18 cellular contexts compared by ENCODE assay signal in the genomic region with DNA sequence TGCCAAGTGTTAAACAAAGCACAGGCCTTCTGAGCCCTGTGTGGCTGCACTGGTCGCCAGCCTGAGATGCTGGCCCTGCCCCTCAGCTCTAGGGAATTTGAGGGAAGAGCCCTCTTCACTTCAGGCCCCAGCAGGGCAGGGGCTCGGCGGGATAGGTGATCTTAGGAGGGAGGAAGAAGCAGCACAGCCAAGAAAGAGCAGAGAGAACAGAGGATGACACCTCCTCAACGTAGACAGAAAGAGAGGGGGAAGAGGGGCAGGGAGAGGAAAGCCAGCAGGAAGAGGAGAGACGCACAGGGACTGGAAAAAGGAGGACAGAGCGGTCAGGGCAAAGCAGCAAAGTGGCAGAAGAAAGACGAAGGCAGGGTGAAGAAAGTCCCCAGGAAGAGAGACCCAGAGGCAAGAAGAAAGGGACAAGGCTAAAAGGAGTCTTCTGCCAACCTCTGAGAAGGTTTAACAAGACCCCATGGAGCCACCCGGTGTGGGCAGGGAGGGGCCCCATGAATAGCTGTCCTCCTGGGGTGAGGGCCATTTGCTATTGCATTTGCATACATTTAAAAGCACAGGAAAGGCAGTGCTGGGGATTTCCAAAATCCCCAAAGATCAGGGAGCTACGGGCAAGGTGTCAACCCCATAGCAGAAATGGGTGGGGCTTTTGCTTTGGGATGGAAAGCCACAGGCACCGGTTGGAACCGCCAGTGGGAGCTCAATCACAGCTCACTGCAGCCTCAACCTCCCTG. TPM values are rescaled to one million over a fixed set of nuclear protein-coding genes. Genes with fewer than 3 reads are reported as not detected.
A peak's percentile ranks its signal among the peaks of the same experiment; 100 is the strongest.
DNase-seq lines count a peak whose midpoint lies in the region; ATAC-seq and TF ChIP-seq lines count a peak whose summit lies in the region.
"Had no signal": no experiment of that assay in that cellular context is flagged by ENCODE, and none has a peak within 500 bp of the region (broad histone marks: within the 10 kb centered on the region; RNA-seq: fewer than 3 reads in every experiment).

No MANE protein-coding gene starts in this region.

- H3F3A ChIP-seq in GM23338 (replicated peaks; ENCODE audit: low read depth) = 0 out of 2 replicates have a peak, but pooled peaks cover 5% of the 10 kb centered on the region

- WGBS in sigmoid colon, 2 donors = 56 to 63% methylated on average over 11 of the region's 11 CpGs

- ATAC-seq in GM23338 = peak; percentile 78
- no peak for ATAC-seq in GM19463 (IDR thresholded peaks at IDR 0.05; ENCODE audit: unreplicated experiment)
- ATAC-seq: esophagus mucosa had no signal

- 0 out of 2 replicates have a peak overlapping the region, but pooled peaks have one; percentile 3 for H3K4me2 ChIP-seq in GM23338

- no peaks in the 10 kb centered on the region for H3K79me2 ChIP-seq in GM23338 (replicated peaks; ENCODE audit: insufficient read depth)

- H3K9me2 ChIP-seq in GM23338 (ENCODE audit: insufficient read depth) = peaks cover 13% of the 10 kb centered on the region

- H3K4me3 Mint-ChIP-seq in GM23338 = peak overlapping the region; percentile 6; the same call in 2 of the 3 replicates
- H3K4me3 Mint-ChIP-seq: activated naive CD8-positive, alpha-beta T cell treated with anti-CD3 and anti-CD28 coated beads, Interleukin-2, amount 10 ng/mL, durations not matched to agents 7 days and 5 days had no signal

- intact Hi-C loops in sigmoid colon (cut with DNase I) = no loop called here

- TF ChIP-seq EP300 in sigmoid colon (IDR thresholded peaks at IDR 0.05) = no peak

- no peaks in the 10 kb centered on the region for H3K9me3 ChIP-seq in iPS-20b (ENCODE audit: insufficient read depth, low read depth, low read length)
- no peaks in the 10 kb centered on the region for H3K9me3 ChIP-seq in sigmoid colon
- H3K9me3 ChIP-seq: BE2C had no signal

- peak overlapping the region; percentile 53 for H3K27ac Mint-ChIP-seq in GM23338
- H3K27ac Mint-ChIP-seq: activated naive CD8-positive, alpha-beta T cell treated with anti-CD3 and anti-CD28 coated beads, Interleukin-2, amount 10 ng/mL, durations not matched to agents 7 days and 5 days had no signal

- no peaks in the 10 kb centered on the region for H3K36me3 ChIP-seq in GM23338 (ENCODE audit: insufficient read depth)
- no peaks in the 10 kb centered on the region for H3K36me3 ChIP-seq in iPS-20b (ENCODE audit: insufficient read depth, low read depth, low read length)
- H3K36me3 ChIP-seq in sigmoid colon = no peaks in the 10 kb centered on the region
- H3K36me3 ChIP-seq: BE2C had no signal

- POLR2A ChIA-PET in RWPE1 (lab: Yijun Ruan, JAX; ENCODE audit: low non-redundant PET) = no interaction called here

- H3K27me3 Mint-ChIP-seq in GM23338 (ENCODE audit: insufficient read depth, low read depth, poor library complexity) = peaks cover 5% of the 10 kb centered on the region

- H3K4me1 ChIP-seq in GM23338 (ENCODE audit: insufficient read depth) (peaks cover 41% of the 10 kb centered on the region), iPS-20b (ENCODE audit: insufficient read depth, low read length) (peaks cover 12% of the 10 kb centered on the region; the same call in 1 of the 2 replicates), sigmoid colon (peaks cover 0 to 43% (median 27%) of the 10 kb centered on the region in 4 donors)

- H3K36me3 Mint-ChIP-seq in GM23338 (ENCODE audit: low read depth) = no peaks in the 10 kb centered on the region
- H3K36me3 Mint-ChIP-seq: activated naive CD8-positive, alpha-beta T cell treated with anti-CD3 and anti-CD28 coated beads, Interleukin-2, amount 10 ng/mL, durations not matched to agents 7 days and 5 days had no signal

- DNase-seq in GM23338 (ENCODE audit: low spot score) (peak; percentile 76), sigmoid colon (no peak), RWPE1 (ENCODE audit: low spot score) (no peak), HCEC 1CT (no peak)
- no peak for DNase-seq in stimulated activated CD4-positive, alpha-beta T cell treated with anti-CD3 and anti-CD28 coated beads, Interleukin-4, amount 100 ng/mL, for 4 hours
- DNase-seq: activated CD4-positive, alpha-beta T cell treated with anti-CD3 and anti-CD28 coated beads for 1 hour; activated naive CD8-positive, alpha-beta T cell treated with anti-CD3 and anti-CD28 coated beads, Interleukin-2, amount 10 ng/mL, durations not matched to agents 7 days and 5 days; BE2C; DMS79 treated with DMSO at 0.1 percent for 48 hours; Kasumi-1; NCI-H2029; NCI-H748 treated with DMSO at 0.1 percent for 48 hours had no signal

- TF ChIP-seq CTCF in GM23338 (conservative IDR thresholded peaks at IDR 0.05; ENCODE audit: low read depth in 2 of 2) (peak in 1 of 2 experiments; percentile 41; a peak in 2 of 4 replicates), sigmoid colon (IDR thresholded peaks at IDR 0.05) (no peak), RWPE1 (conservative IDR thresholded peaks at IDR 0.05; ENCODE audit: low read depth) (no peak)

- CTCF ChIA-PET in RWPE1 (lab: Yijun Ruan, JAX) = interaction anchor here (0.8 kb wide), 1 partner anchor 601 kb away, joined by 3 read pairs; no protein-coding TSS in a partner anchor

- H3K27me3 ChIP-seq in GM23338 (ENCODE audit: insufficient read depth) = no peaks in the 10 kb centered on the region
- H3K27me3 ChIP-seq in iPS-20b (ENCODE audit: insufficient read depth, low read length) = no peaks in the 10 kb centered on the region
- H3K27me3 ChIP-seq in sigmoid colon = peaks cover 0 to 4% (median 0%) of the 10 kb centered on the region in 3 donors
- H3K27me3 ChIP-seq: BE2C had no signal

- no peak for TF ChIP-seq POLR2A in sigmoid colon (IDR thresholded peaks at IDR 0.05)

- peaks cover 43% of the 10 kb centered on the region for H3K4me1 Mint-ChIP-seq in GM23338

- H4K20me1 ChIP-seq in GM23338 (replicated peaks; ENCODE audit: insufficient read depth) = no peaks in the 10 kb centered on the region

- H3K4me3 ChIP-seq in GM23338 (peak overlapping the region; percentile 16; the same call in 1 of the 2 replicates), iPS-20b (ENCODE audit: low read length) (no peak overlapping the region; the same call in 1 of the 2 replicates), sigmoid colon (no peak overlapping the region)

- H3K9me3 Mint-ChIP-seq in GM23338 = no peaks in the 10 kb centered on the region
- H3K9me3 Mint-ChIP-seq: activated naive CD8-positive, alpha-beta T cell treated with anti-CD3 and anti-CD28 coated beads, Interleukin-2, amount 10 ng/mL, durations not matched to agents 7 days and 5 days had no signal

- H2AFZ ChIP-seq in GM23338 = no peak overlapping the region

- peak overlapping the region; percentile 54; the same call in 1 of the 2 replicates for H3K9ac ChIP-seq in iPS-20b (ENCODE audit: low read depth, low read length)

- H3K27ac ChIP-seq in GM23338 (ENCODE audit: low read depth) (peak overlapping the region; percentile 84), angular gyrus (ENCODE audit: low read depth, low read length) (peak overlapping the region; percentile 7), iPS-20b (ENCODE audit: low read length) (peak overlapping the region; percentile 9), sigmoid colon (peak overlapping the region in 3 of 4 donors; percentile 22 to 49 (median 44)), RWPE1 (no peak overlapping the region)
- H3K27ac ChIP-seq: HL-60 had no signal

RNA-seq across cellular contexts. Expression of a gene that starts 22.8 kb away (rescaled TPM):
- total RNA-seq in GM23338 (2014; rRNA removed; shearing (Covaris generic)) = 1.6 and 2.6 TPM in 2 replicates
- polyA plus RNA-seq in GM23338 (2016; fragmentation: Nextera tagmentation; extraction: Ambion mirVana) (0.40 and 0.71 TPM in 2 replicates), sigmoid colon (1 to 10 TPM; 3.0 to 8.8 (median 6.5) TPM)
- 10 to 100 TPM in 3 of 4 donors, 1 to 10 TPM in 1; 10.0 to 14.8 (median 12.0) TPM for total RNA-seq in sigmoid colon
- total RNA-seq: T-helper 1 cell treated with Interleukin-12 subunit alpha and Interleukin-12 subunit beta and Interleukin-4 antibody, amounts not matched to agents 30 ng/mL and 1 ng/mL, for 36 hours had no signal
